In genomic region chr17:35130392-35130791, GRCh38 we compare ENCODE assay signal across 19 cellular contexts. TPM values are rescaled to one million over a fixed set of nuclear protein-coding genes. Genes with fewer than 3 reads are reported as not detected.
DNase-seq lines count a peak whose midpoint lies in the region; ATAC-seq and TF ChIP-seq lines count a peak whose summit lies in the region.
"Had no signal": no experiment of that assay in that cellular context is flagged by ENCODE, and none has a peak within 500 bp of the region (broad histone marks: within the 10 kb centered on the region; RNA-seq: fewer than 3 reads in every experiment).

No MANE protein-coding gene starts in this region.

- POLR2A ChIA-PET in activated CD8-positive, alpha-beta T cell treated with anti-CD3 and anti-CD28 coated beads for 36 hours (lab: Charles Lee), result interaction anchor here (0.6 to 3.1 kb wide), 7 partner anchors 9 to 179 kb away, joined by 3 to 17 read pairs (median 5); partner anchors contain the start of genes FNDC8 and NLE1

- intact Hi-C loops in natural killer cell (cut with micrococcal nuclease), result no loop called here
- intact Hi-C loops in activated CD8-positive, alpha-beta T cell treated with anti-CD3 and anti-CD28 coated beads for 36 hours (cut with micrococcal nuclease), result no loop called here

- ATAC-seq in natural killer cell treated with Interleukin-12 subunit alpha and Interleukin-12 subunit beta and Interleukin-15 and Interleukin-18, amount 100 ng/mL, for 72 hours, result no peak
- ATAC-seq in natural killer cell, result no peak
- no peak for ATAC-seq in activated CD8-positive, alpha-beta T cell treated with anti-CD3 and anti-CD28 coated beads for 36 hours
- peak; percentile 18 for ATAC-seq in esophagus mucosa
- no peak for ATAC-seq in stimulated activated effector memory CD8-positive, alpha-beta T cell treated with anti-CD3 and anti-CD28 coated beads, Interleukin-12 subunit alpha, Interleukin-12 subunit beta, amount 100 ng/mL, for 72 hours
- ATAC-seq in HG02840 (IDR thresholded peaks at IDR 0.05; ENCODE audit: low FRiP score, unreplicated experiment), result no peak

- peaks cover 11% of the 10 kb centered on the region for H3K36me3 Mint-ChIP-seq in natural killer cell treated with Interleukin-12 subunit alpha and Interleukin-12 subunit beta and Interleukin-15 and Interleukin-18, amount 100 ng/mL, for 72 hours
- H3K36me3 Mint-ChIP-seq in natural killer cell, result peaks cover 12% of the 10 kb centered on the region
- peaks cover 42% of the 10 kb centered on the region for H3K36me3 Mint-ChIP-seq in activated CD8-positive, alpha-beta T cell treated with anti-CD3 and anti-CD28 coated beads for 36 hours (ENCODE audit: low read depth)
- peaks cover 39% of the 10 kb centered on the region for H3K36me3 Mint-ChIP-seq in stimulated activated effector memory CD8-positive, alpha-beta T cell treated with anti-CD3 and anti-CD28 coated beads, Interleukin-12 subunit alpha, Interleukin-12 subunit beta, amount 100 ng/mL, for 72 hours

- no peaks in the 10 kb centered on the region for H3K4me1 Mint-ChIP-seq in natural killer cell treated with Interleukin-12 subunit alpha and Interleukin-12 subunit beta and Interleukin-15 and Interleukin-18, amount 100 ng/mL, for 72 hours (ENCODE audit: low read depth in 2 of 2)
- no peaks in the 10 kb centered on the region for H3K4me1 Mint-ChIP-seq in natural killer cell
- H3K4me1 Mint-ChIP-seq in activated CD8-positive, alpha-beta T cell treated with anti-CD3 and anti-CD28 coated beads for 36 hours (ENCODE audit: low read depth), result peaks cover 3% of the 10 kb centered on the region
- H3K4me1 Mint-ChIP-seq in stimulated activated effector memory CD8-positive, alpha-beta T cell treated with anti-CD3 and anti-CD28 coated beads, Interleukin-12 subunit alpha, Interleukin-12 subunit beta, amount 100 ng/mL, for 72 hours, result peaks cover 7% of the 10 kb centered on the region
- H3K4me1 Mint-ChIP-seq: CD8-positive, alpha-beta memory T cell; H9 had no signal

- H3K4me3 Mint-ChIP-seq in natural killer cell treated with Interleukin-12 subunit alpha and Interleukin-12 subunit beta and Interleukin-15 and Interleukin-18, amount 100 ng/mL, for 72 hours, result no peak overlapping the region
- H3K4me3 Mint-ChIP-seq in natural killer cell, result no peak overlapping the region
- H3K4me3 Mint-ChIP-seq in activated CD8-positive, alpha-beta T cell treated with anti-CD3 and anti-CD28 coated beads for 36 hours, result no peak overlapping the region
- no peak overlapping the region for H3K4me3 Mint-ChIP-seq in stimulated activated effector memory CD8-positive, alpha-beta T cell treated with anti-CD3 and anti-CD28 coated beads, Interleukin-12 subunit alpha, Interleukin-12 subunit beta, amount 100 ng/mL, for 72 hours
- H3K4me3 Mint-ChIP-seq: H9, IgD-negative memory B cell had no signal

- CTCF ChIA-PET in activated CD8-positive, alpha-beta T cell treated with anti-CD3 and anti-CD28 coated beads for 36 hours (lab: Charles Lee), result interaction anchor here (1.0 to 1.7 kb wide), 3 partner anchors 10 to 181 kb away, joined by 3 to 12 read pairs (median 3); partner anchors contain the start of gene FNDC8

- H3K27ac Mint-ChIP-seq in natural killer cell treated with Interleukin-12 subunit alpha and Interleukin-12 subunit beta and Interleukin-15 and Interleukin-18, amount 100 ng/mL, for 72 hours, result no peak overlapping the region
- no peak overlapping the region for H3K27ac Mint-ChIP-seq in natural killer cell
- H3K27ac Mint-ChIP-seq in activated CD8-positive, alpha-beta T cell treated with anti-CD3 and anti-CD28 coated beads for 36 hours, result peak overlapping the region; percentile 52
- peak overlapping the region; percentile 45 for H3K27ac Mint-ChIP-seq in stimulated activated effector memory CD8-positive, alpha-beta T cell treated with anti-CD3 and anti-CD28 coated beads, Interleukin-12 subunit alpha, Interleukin-12 subunit beta, amount 100 ng/mL, for 72 hours

- H3K9me3 Mint-ChIP-seq in natural killer cell treated with Interleukin-12 subunit alpha and Interleukin-12 subunit beta and Interleukin-15 and Interleukin-18, amount 100 ng/mL, for 72 hours, result no peaks in the 10 kb centered on the region
- H3K9me3 Mint-ChIP-seq in natural killer cell, result no peaks in the 10 kb centered on the region
- no peaks in the 10 kb centered on the region for H3K9me3 Mint-ChIP-seq in activated CD8-positive, alpha-beta T cell treated with anti-CD3 and anti-CD28 coated beads for 36 hours
- no peaks in the 10 kb centered on the region for H3K9me3 Mint-ChIP-seq in stimulated activated effector memory CD8-positive, alpha-beta T cell treated with anti-CD3 and anti-CD28 coated beads, Interleukin-12 subunit alpha, Interleukin-12 subunit beta, amount 100 ng/mL, for 72 hours
- H3K9me3 Mint-ChIP-seq: CD8-positive, alpha-beta memory T cell; H9; IgD-negative memory B cell had no signal

- no peak for TF ChIP-seq CTCF in natural killer cell (IDR thresholded peaks at IDR 0.05)
- no peak for TF ChIP-seq CTCF in activated CD8-positive, alpha-beta T cell treated with anti-CD3 and anti-CD28 coated beads for 36 hours (IDR thresholded peaks at IDR 0.05)

- no peaks in the 10 kb centered on the region for H3K27me3 Mint-ChIP-seq in natural killer cell treated with Interleukin-12 subunit alpha and Interleukin-12 subunit beta and Interleukin-15 and Interleukin-18, amount 100 ng/mL, for 72 hours
- no peaks in the 10 kb centered on the region for H3K27me3 Mint-ChIP-seq in natural killer cell (ENCODE audit: low read depth in 2 of 2)
- H3K27me3 Mint-ChIP-seq in activated CD8-positive, alpha-beta T cell treated with anti-CD3 and anti-CD28 coated beads for 36 hours, result no peaks in the 10 kb centered on the region
- H3K27me3 Mint-ChIP-seq: CD8-positive, alpha-beta memory T cell; IgD-negative memory B cell had no signal

- DNase-seq in natural killer cell treated with Interleukin-12 subunit alpha and Interleukin-12 subunit beta and Interleukin-15 and Interleukin-18, amount 100 ng/mL, for 72 hours (ENCODE audit: low spot score), result peak; percentile 26
- DNase-seq in natural killer cell, result no peak
- no peak for DNase-seq in activated CD8-positive, alpha-beta T cell treated with anti-CD3 and anti-CD28 coated beads for 36 hours
- no peak for DNase-seq in stimulated activated effector memory CD8-positive, alpha-beta T cell treated with anti-CD3 and anti-CD28 coated beads, Interleukin-12 subunit alpha, Interleukin-12 subunit beta, amount 100 ng/mL, for 72 hours (ENCODE audit: low spot score in 2 of 2)
- DNase-seq in NCI-H510A treated with DMSO at 0.1 percent for 48 hours (lab: John Stamatoyannopoulos, UW), result no peak
- no peak for DNase-seq in activated CD4-positive, CD25-positive, alpha-beta regulatory T cell (lab: John Stamatoyannopoulos, UW)
- DNase-seq: CD8-positive, alpha-beta memory T cell; H9; Kasumi-1; MG63; NCI-H1048; NCI-H1694; NCI-H524; RPMI8226 had no signal

RNA-seq across cellular contexts. Expression of gene FNDC8, which starts 9.0 kb away (rescaled TPM):
- not detected for total RNA-seq in natural killer cell treated with Interleukin-12 subunit alpha and Interleukin-12 subunit beta and Interleukin-15 and Interleukin-18, amount 100 ng/mL, for 72 hours
- total RNA-seq in natural killer cell (not detected), esophagus mucosa (not detected)
- total RNA-seq in activated CD8-positive, alpha-beta T cell treated with anti-CD3 and anti-CD28 coated beads for 36 hours, result not detected
- total RNA-seq: A673, H9, HT1080 had no signal

RNA-seq across cellular contexts. Expression of gene RAD51D, which starts 10.7 kb away (rescaled TPM):
- total RNA-seq in natural killer cell treated with Interleukin-12 subunit alpha and Interleukin-12 subunit beta and Interleukin-15 and Interleukin-18, amount 100 ng/mL, for 72 hours, result 10 to 100 TPM; 27.8 to 68.3 TPM
- total RNA-seq in natural killer cell, result 10 to 100 TPM; 15.4 to 27.0 (median 22.7) TPM
- 10 to 100 TPM; 32.4 to 36.2 TPM for total RNA-seq in activated CD8-positive, alpha-beta T cell treated with anti-CD3 and anti-CD28 coated beads for 36 hours
- total RNA-seq in esophagus mucosa, result 6.3 TPM

RNA-seq across cellular contexts. Expression of gene NLE1, which starts 11.7 kb away (rescaled TPM):
- total RNA-seq in natural killer cell treated with Interleukin-12 subunit alpha and Interleukin-12 subunit beta and Interleukin-15 and Interleukin-18, amount 100 ng/mL, for 72 hours, result 10 to 100 TPM; 29.2 to 73.1 TPM
- 1 to 10 TPM; 4.0 to 7.9 (median 6.1) TPM for total RNA-seq in natural killer cell
- total RNA-seq in activated CD8-positive, alpha-beta T cell treated with anti-CD3 and anti-CD28 coated beads for 36 hours, result 10 to 100 TPM; 49.1 to 49.8 TPM
- 14.7 TPM for total RNA-seq in esophagus mucosa

RNA-seq across cellular contexts. Expression of gene UNC45B, which starts 17.2 kb away (rescaled TPM):
- under 1 TPM in 1 of 2 donors, not detected in 1; 0.14 TPM for total RNA-seq in natural killer cell treated with Interleukin-12 subunit alpha and Interleukin-12 subunit beta and Interleukin-15 and Interleukin-18, amount 100 ng/mL, for 72 hours
- 1 to 10 TPM in 2 of 3 donors, under 1 TPM in 1; 0.78 to 1.4 (median 1.2) TPM for total RNA-seq in natural killer cell
- under 1 TPM in 1 of 2 experiments, not detected in 1; 0.11 TPM for total RNA-seq in activated CD8-positive, alpha-beta T cell treated with anti-CD3 and anti-CD28 coated beads for 36 hours
- total RNA-seq in esophagus mucosa, result not detected
- total RNA-seq: A673; CD8-positive, alpha-beta memory T cell; HT1080 had no signal

Comparison
In these comparisons a context has a peak if more than half of its experiments do, and no peak if none do; other contexts are left out.
1. H3K27ac Mint-ChIP-seq: peak in activated CD8-positive, alpha-beta T cell treated with anti-CD3 and anti-CD28 coated beads for 36 hours (single experiment) and stimulated activated effector memory CD8-positive, alpha-beta T cell treated with anti-CD3 and anti-CD28 coated beads, Interleukin-12 subunit alpha, Interleukin-12 subunit beta, amount 100 ng/mL, for 72 hours (single experiment); none in natural killer cell treated with Interleukin-12 subunit alpha and Interleukin-12 subunit beta and Interleukin-15 and Interleukin-18, amount 100 ng/mL, for 72 hours (0 of 2) and natural killer cell (0 of 2).